Comparison of ENCODE assay signal across 17 cellular contexts in genomic region chr7:148395990-148396716, GRCh38.
A peak's percentile ranks its signal among the peaks of the same experiment; 100 is the strongest.
DNase-seq lines count a peak whose midpoint lies in the region; ATAC-seq and TF ChIP-seq lines count a peak whose summit lies in the region.
"Had no signal": no experiment of that assay in that cellular context is flagged by ENCODE, and none has a peak within 500 bp of the region (broad histone marks: within the 10 kb centered on the region; RNA-seq: fewer than 3 reads in every experiment).

No MANE protein-coding gene starts in this region.

- H3K4me2 ChIP-seq in GM23248 (ENCODE audit: unreplicated experiment), result no peak overlapping the region
- H3K4me2 ChIP-seq: KMS-11 had no signal

- 10 to 12% methylated on average over 12 of the region's 12 CpGs for WGBS in GM23248 (ENCODE audit: low coverage in 1 of 2, low lambda C conversion rate in 2 of 2, missing lambda C conversion rate in 2 of 2), 2 experiments

- H2AFZ ChIP-seq in GM23248, result no peak overlapping the region

- no peaks in the 10 kb centered on the region for H3K79me2 ChIP-seq in GM23248 (ENCODE audit: insufficient read depth)

- no peaks in the 10 kb centered on the region for H3F3A ChIP-seq in GM23248 (ENCODE audit: insufficient read depth)

- H3K27me3 ChIP-seq in GM23248 (replicated peaks; ENCODE audit: insufficient read depth) (no peaks in the 10 kb centered on the region), WERI-Rb-1 (ENCODE audit: insufficient read depth, low read depth, severe bottlenecking) (no peaks in the 10 kb centered on the region)
- H3K27me3 ChIP-seq: gastroesophageal sphincter had no signal

- no peak for ATAC-seq in HG03159 (IDR thresholded peaks at IDR 0.05; ENCODE audit: unreplicated experiment)
- ATAC-seq: activated CD8-positive, alpha-beta T cell treated with anti-CD3 and anti-CD28 coated beads, Interleukin-2, amount 10 ng/mL, durations not matched to agents 7 days and 5 days; gastroesophageal sphincter; T-cell had no signal

- no peak overlapping the region for H3K9ac ChIP-seq in GM23248
- H3K9ac ChIP-seq: KMS-11 had no signal

- no peaks in the 10 kb centered on the region for H3K36me3 ChIP-seq in GM23248 (ENCODE audit: low read depth)
- peaks cover 4% of the 10 kb centered on the region; the same call in 1 of the 2 replicates for H3K36me3 ChIP-seq in WERI-Rb-1
- H3K36me3 ChIP-seq: gastroesophageal sphincter, HAP-1 had no signal

- no peaks in the 10 kb centered on the region for H3K9me2 ChIP-seq in GM23248 (ENCODE audit: insufficient read depth)

- H3K9me3 ChIP-seq in GM23248 (ENCODE audit: low read depth) (no peaks in the 10 kb centered on the region), WERI-Rb-1 (ENCODE audit: severe bottlenecking) (no peaks in the 10 kb centered on the region)
- H3K9me3 ChIP-seq: gastroesophageal sphincter, HAP-1 had no signal

- in situ Hi-C loops in GM23248 (cut with MboI), result no loop called here

- H4K20me1 ChIP-seq in GM23248 (ENCODE audit: insufficient read depth), result no peaks in the 10 kb centered on the region

- no peak overlapping the region for H3K27ac ChIP-seq in GM23248
- no peak overlapping the region for H3K27ac ChIP-seq in WERI-Rb-1
- H3K27ac ChIP-seq: gastroesophageal sphincter, HL-60, KMS-11 had no signal

- H3K4me3 ChIP-seq in GM23248, result no peak overlapping the region
- H3K4me3 ChIP-seq in WERI-Rb-1 (ENCODE audit: low read depth, low read length), result no peak overlapping the region
- H3K4me3 ChIP-seq: gastroesophageal sphincter, HAP-1 had no signal

- peak; percentile 48 to 71 for DNase-seq in NCI-H524 (lab: John Stamatoyannopoulos, UW)
- peak; percentile 46 for DNase-seq in astrocyte of the hippocampus (ENCODE audit: low read depth, low spot score)
- DNase-seq in iPS-NIHi11 (ENCODE audit: low spot score), result peak; percentile 19
- peak; percentile 72 for DNase-seq in retina
- DNase-seq in GM23248, result no peak
- DNase-seq in WERI-Rb-1, result no peak
- DNase-seq: activated CD8-positive, alpha-beta T cell treated with anti-CD3 and anti-CD28 coated beads, Interleukin-2, amount 10 ng/mL, durations not matched to agents 7 days and 5 days; activated T-cell treated with anti-CD3 and anti-CD28 coated beads, Interleukin-2, amount 50 U/mL, for 48 hours; NCI-H1436; NCI-H345; stimulated activated CD8-positive, alpha-beta memory T cell treated with anti-CD3 and anti-CD28 coated beads, Interleukin-4, amount 100 ng/mL, for 48 hours; T-cell had no signal

- no peak for TF ChIP-seq CTCF in WERI-Rb-1 (IDR thresholded peaks at IDR 0.05; ENCODE audit: low read depth, low read length)

- H3K4me1 ChIP-seq in GM23248 (ENCODE audit: insufficient read depth), result no peaks in the 10 kb centered on the region
- H3K4me1 ChIP-seq: HAP-1 had no signal

Comparison
In these comparisons a context has a peak if more than half of its experiments do, and no peak if none do; other contexts are left out.
1. DNase-seq: peak in NCI-H524 (2 of 2), astrocyte of the hippocampus (single experiment), iPS-NIHi11 (single experiment) and retina (single experiment); none in GM23248 (single experiment) and WERI-Rb-1 (single experiment).